In the genomic region with DNA sequence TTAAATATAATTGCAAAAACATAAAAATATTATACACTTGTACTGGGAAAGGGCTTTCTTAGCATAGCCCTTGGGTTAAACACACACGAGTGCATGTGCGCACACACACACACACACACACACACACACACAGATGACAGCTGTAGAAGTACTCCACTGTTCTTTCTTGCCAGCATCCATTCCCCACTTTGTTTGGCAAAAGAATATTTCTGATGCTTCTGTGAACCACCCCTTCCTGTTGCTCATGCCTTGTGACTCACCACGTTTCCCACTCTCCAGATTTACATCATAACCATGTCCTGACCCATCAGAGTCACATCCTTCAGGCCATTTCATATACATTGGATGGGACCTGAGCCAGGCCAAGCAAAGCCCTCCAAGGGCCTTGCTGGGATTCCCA, we compare ENCODE assay signal across 15 cellular contexts.
DNase-seq lines count a peak whose midpoint lies in the region; ATAC-seq, FAIRE-seq and TF ChIP-seq lines count a peak whose summit lies in the region.
"Had no signal": no experiment of that assay in that cellular context is flagged by ENCODE, and none has a peak within 500 bp of the region (broad histone marks: within the 10 kb centered on the region; RNA-seq: fewer than 3 reads in every experiment).

No MANE protein-coding gene starts in this region.

- CTCF ChIA-PET in WTC11 (lab: Charles Lee): no interaction called here

- DNase-seq in H54 (ENCODE audit: insufficient read length, low spot score) (peak; percentile 58), SW 1271 (lab: John Stamatoyannopoulos, UW) (peak; percentile 54 to 88), fibroblast of pulmonary artery (ENCODE audit: low read depth) (peak; percentile 42), LoVo (ENCODE audit: low spot score) (no peak), WTC11 (ENCODE audit: low spot score) (no peak)
- DNase-seq: activated CD4-positive, alpha-beta T cell treated with anti-CD3 and anti-CD28 coated beads for 36 hours; DND-41; MV-4-11; NCI-H526 treated with DMSO at 0.1 percent for 48 hours; ovary; stimulated activated CD4-positive, alpha-beta T cell treated with anti-CD3 and anti-CD28 coated beads, Interleukin-4, amount 100 ng/mL, for 24 hours had no signal

- no peak overlapping the region for H3K27ac Mint-ChIP-seq in WTC11
- H3K27ac Mint-ChIP-seq: activated CD4-positive, alpha-beta T cell treated with anti-CD3 and anti-CD28 coated beads for 36 hours had no signal

- no peaks in the 10 kb centered on the region; the same call in none of the 2 replicates for H3K4me1 Mint-ChIP-seq in WTC11
- H3K4me1 Mint-ChIP-seq: activated CD4-positive, alpha-beta T cell treated with anti-CD3 and anti-CD28 coated beads for 36 hours had no signal

- no peak overlapping the region for H3K4me3 ChIP-seq in fibroblast of pulmonary artery (replicated peaks; ENCODE audit: low read depth, low read length)
- H3K4me3 ChIP-seq: lung, ovary had no signal

- POLR2A ChIA-PET in WTC11 (lab: Charles Lee): no interaction called here

- no peak overlapping the region for H3K4me3 Mint-ChIP-seq in WTC11
- H3K4me3 Mint-ChIP-seq: activated CD4-positive, alpha-beta T cell treated with anti-CD3 and anti-CD28 coated beads for 36 hours had no signal

- no peaks in the 10 kb centered on the region for H3K36me3 Mint-ChIP-seq in WTC11

- peaks cover 3% of the 10 kb centered on the region; the same call in 1 of the 2 replicates for H3K9me3 Mint-ChIP-seq in WTC11

- ATAC-seq in HG03521 (IDR thresholded peaks at IDR 0.05; ENCODE audit: unreplicated experiment): no peak
- no peak for ATAC-seq in WTC11
- no peak for ATAC-seq in GM19463 (IDR thresholded peaks at IDR 0.05; ENCODE audit: unreplicated experiment)
- ATAC-seq: activated CD4-positive, alpha-beta T cell treated with anti-CD3 and anti-CD28 coated beads for 36 hours had no signal

- TF ChIP-seq POLR2A in H54 (IDR thresholded peaks at IDR 0.05; ENCODE audit: low read depth, low read length): no peak

- peak; percentile 97 for FAIRE-seq in H54 (lab: Jason Lieb, UNC)
- FAIRE-seq: GM18507 had no signal

- TF ChIP-seq CTCF in fibroblast of pulmonary artery (IDR thresholded peaks at IDR 0.05; ENCODE audit: low read length, missing control alignments): no peak
- no peak for TF ChIP-seq CTCF in WTC11 (IDR thresholded peaks at IDR 0.05)

- H3K27me3 Mint-ChIP-seq in WTC11 (ENCODE audit: low read depth): no peaks in the 10 kb centered on the region; the same call in 1 of the 2 replicates
- H3K27me3 Mint-ChIP-seq: activated CD4-positive, alpha-beta T cell treated with anti-CD3 and anti-CD28 coated beads for 36 hours had no signal

TF ChIP-seq in WTC11, 78 proteins besides CTCF, POLR2A, EP300 and RAD21 (continues in another document):
- no peak for TF ChIP-seq GABPB1 (CRISPR knock-in tag; IDR thresholded peaks at IDR 0.05)
- TF ChIP-seq, protein P1, sequence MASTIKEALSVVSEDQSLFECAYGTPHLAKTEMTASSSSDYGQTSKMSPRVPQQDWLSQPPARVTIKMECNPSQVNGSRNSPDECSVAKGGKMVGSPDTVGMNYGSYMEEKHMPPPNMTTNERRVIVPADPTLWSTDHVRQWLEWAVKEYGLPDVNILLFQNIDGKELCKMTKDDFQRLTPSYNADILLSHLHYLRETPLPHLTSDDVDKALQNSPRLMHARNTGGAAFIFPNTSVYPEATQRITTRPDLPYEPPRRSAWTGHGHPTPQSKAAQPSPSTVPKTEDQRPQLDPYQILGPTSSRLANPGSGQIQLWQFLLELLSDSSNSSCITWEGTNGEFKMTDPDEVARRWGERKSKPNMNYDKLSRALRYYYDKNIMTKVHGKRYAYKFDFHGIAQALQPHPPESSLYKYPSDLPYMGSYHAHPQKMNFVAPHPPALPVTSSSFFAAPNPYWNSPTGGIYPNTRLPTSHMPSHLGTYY (CRISPR knock-in tag; IDR thresholded peaks at IDR 0.05): no peak
- no peak for TF ChIP-seq OVOL2 (CRISPR knock-in tag; IDR thresholded peaks at IDR 0.05; ENCODE audit: borderline replicate concordance)
- TF ChIP-seq FOXP1 (CRISPR knock-in tag; IDR thresholded peaks at IDR 0.05; ENCODE audit: borderline replicate concordance): no peak
- no peak for TF ChIP-seq MYBL2 (CRISPR knock-in tag; IDR thresholded peaks at IDR 0.05)
- TF ChIP-seq, protein P2, sequence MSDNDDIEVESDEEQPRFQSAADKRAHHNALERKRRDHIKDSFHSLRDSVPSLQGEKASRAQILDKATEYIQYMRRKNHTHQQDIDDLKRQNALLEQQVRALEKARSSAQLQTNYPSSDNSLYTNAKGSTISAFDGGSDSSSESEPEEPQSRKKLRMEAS (CRISPR knock-in tag; IDR thresholded peaks at IDR 0.05): no peak
- TF ChIP-seq, protein P3, sequence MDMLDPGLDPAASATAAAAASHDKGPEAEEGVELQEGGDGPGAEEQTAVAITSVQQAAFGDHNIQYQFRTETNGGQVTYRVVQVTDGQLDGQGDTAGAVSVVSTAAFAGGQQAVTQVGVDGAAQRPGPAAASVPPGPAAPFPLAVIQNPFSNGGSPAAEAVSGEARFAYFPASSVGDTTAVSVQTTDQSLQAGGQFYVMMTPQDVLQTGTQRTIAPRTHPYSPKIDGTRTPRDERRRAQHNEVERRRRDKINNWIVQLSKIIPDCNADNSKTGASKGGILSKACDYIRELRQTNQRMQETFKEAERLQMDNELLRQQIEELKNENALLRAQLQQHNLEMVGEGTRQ (CRISPR knock-in tag; IDR thresholded peaks at IDR 0.05): no peak
- TF ChIP-seq, protein P4, sequence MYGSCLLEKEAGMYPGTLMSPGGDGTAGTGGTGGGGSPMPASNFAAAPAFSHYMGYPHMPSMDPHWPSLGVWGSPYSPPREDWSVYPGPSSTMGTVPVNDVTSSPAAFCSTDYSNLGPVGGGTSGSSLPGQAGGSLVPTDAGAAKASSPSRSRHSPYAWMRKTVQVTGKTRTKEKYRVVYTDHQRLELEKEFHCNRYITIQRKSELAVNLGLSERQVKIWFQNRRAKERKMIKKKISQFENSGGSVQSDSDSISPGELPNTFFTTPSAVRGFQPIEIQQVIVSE (CRISPR knock-in tag; IDR thresholded peaks at IDR 0.05; ENCODE audit: borderline replicate concordance): no peak
- no peak for TF ChIP-seq PRRX2 (CRISPR knock-in tag; IDR thresholded peaks at IDR 0.05)
- TF ChIP-seq, protein P5, sequence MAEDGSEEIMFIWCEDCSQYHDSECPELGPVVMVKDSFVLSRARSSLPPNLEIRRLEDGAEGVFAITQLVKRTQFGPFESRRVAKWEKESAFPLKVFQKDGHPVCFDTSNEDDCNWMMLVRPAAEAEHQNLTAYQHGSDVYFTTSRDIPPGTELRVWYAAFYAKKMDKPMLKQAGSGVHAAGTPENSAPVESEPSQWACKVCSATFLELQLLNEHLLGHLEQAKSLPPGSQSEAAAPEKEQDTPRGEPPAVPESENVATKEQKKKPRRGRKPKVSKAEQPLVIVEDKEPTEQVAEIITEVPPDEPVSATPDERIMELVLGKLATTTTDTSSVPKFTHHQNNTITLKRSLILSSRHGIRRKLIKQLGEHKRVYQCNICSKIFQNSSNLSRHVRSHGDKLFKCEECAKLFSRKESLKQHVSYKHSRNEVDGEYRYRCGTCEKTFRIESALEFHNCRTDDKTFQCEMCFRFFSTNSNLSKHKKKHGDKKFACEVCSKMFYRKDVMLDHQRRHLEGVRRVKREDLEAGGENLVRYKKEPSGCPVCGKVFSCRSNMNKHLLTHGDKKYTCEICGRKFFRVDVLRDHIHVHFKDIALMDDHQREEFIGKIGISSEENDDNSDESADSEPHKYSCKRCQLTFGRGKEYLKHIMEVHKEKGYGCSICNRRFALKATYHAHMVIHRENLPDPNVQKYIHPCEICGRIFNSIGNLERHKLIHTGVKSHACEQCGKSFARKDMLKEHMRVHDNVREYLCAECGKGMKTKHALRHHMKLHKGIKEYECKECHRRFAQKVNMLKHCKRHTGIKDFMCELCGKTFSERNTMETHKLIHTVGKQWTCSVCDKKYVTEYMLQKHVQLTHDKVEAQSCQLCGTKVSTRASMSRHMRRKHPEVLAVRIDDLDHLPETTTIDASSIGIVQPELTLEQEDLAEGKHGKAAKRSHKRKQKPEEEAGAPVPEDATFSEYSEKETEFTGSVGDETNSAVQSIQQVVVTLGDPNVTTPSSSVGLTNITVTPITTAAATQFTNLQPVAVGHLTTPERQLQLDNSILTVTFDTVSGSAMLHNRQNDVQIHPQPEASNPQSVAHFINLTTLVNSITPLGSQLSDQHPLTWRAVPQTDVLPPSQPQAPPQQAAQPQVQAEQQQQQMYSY (CRISPR knock-in tag; IDR thresholded peaks at IDR 0.05): no peak
- TF ChIP-seq, protein P6, sequence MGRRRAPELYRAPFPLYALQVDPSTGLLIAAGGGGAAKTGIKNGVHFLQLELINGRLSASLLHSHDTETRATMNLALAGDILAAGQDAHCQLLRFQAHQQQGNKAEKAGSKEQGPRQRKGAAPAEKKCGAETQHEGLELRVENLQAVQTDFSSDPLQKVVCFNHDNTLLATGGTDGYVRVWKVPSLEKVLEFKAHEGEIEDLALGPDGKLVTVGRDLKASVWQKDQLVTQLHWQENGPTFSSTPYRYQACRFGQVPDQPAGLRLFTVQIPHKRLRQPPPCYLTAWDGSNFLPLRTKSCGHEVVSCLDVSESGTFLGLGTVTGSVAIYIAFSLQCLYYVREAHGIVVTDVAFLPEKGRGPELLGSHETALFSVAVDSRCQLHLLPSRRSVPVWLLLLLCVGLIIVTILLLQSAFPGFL (CRISPR knock-in tag; IDR thresholded peaks at IDR 0.05; ENCODE audit: borderline replicate concordance): no peak
- TF ChIP-seq, protein P7, sequence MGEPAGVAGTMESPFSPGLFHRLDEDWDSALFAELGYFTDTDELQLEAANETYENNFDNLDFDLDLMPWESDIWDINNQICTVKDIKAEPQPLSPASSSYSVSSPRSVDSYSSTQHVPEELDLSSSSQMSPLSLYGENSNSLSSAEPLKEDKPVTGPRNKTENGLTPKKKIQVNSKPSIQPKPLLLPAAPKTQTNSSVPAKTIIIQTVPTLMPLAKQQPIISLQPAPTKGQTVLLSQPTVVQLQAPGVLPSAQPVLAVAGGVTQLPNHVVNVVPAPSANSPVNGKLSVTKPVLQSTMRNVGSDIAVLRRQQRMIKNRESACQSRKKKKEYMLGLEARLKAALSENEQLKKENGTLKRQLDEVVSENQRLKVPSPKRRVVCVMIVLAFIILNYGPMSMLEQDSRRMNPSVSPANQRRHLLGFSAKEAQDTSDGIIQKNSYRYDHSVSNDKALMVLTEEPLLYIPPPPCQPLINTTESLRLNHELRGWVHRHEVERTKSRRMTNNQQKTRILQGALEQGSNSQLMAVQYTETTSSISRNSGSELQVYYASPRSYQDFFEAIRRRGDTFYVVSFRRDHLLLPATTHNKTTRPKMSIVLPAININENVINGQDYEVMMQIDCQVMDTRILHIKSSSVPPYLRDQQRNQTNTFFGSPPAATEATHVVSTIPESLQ (CRISPR knock-in tag; IDR thresholded peaks at IDR 0.05): no peak

Comparison
In these comparisons a context has a peak if more than half of its experiments do, and no peak if none do; other contexts are left out.
1. DNase-seq: peak in H54 (single experiment), SW 1271 (2 of 2) and fibroblast of pulmonary artery (single experiment); none in LoVo (single experiment) and WTC11 (single experiment).